19 cellular contexts compared by ENCODE assay signal in the genomic region with DNA sequence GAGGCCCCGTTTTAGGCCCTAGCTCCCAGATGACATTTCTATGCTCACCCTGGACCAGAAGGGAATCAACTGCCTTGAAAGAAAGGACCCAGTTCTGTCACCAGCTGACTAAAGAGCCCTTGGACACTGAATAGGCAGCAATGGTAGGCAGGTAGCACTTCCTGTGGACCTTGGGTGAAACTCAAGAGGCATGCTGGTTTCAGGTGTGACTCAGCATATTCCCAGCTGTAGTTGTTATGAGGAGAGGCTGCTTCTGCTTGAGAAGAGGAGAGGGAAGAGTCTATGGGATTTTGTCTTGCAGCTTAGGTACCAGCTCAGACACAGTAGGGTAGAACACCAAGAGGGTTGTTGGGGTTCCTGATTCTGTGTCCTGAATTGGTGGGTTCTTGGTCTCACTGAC. TPM values are rescaled to one million over a fixed set of nuclear protein-coding genes. Genes with fewer than 3 reads are reported as not detected.
A peak's percentile ranks its signal among the peaks of the same experiment; 100 is the strongest.
DNase-seq lines count a peak whose midpoint lies in the region; ATAC-seq, FAIRE-seq and TF ChIP-seq lines count a peak whose summit lies in the region.
"Had no signal": no experiment of that assay in that cellular context is flagged by ENCODE, and none has a peak within 500 bp of the region (broad histone marks: within the 10 kb centered on the region; RNA-seq: fewer than 3 reads in every experiment).

No MANE protein-coding gene starts in this region.

- H3K4me1 Mint-ChIP-seq in astrocyte (ENCODE audit: low read depth, unreplicated experiment) = no peaks in the 10 kb centered on the region
- H3K4me1 Mint-ChIP-seq: CD4-positive, CD25-positive, alpha-beta regulatory T cell had no signal

- WGBS in A549 (ENCODE audit: missing lambda C conversion rate) = 0% methylated on average over 1 of the region's 1 CpG
- WGBS in IMR-90 (ENCODE audit: extremely low coverage in 2 of 2, insufficient read length in 1 of 2), 2 experiments = no CpG with 5 or more reads among the region's 1 CpG

- peaks cover 15% of the 10 kb centered on the region for H3K9me3 Mint-ChIP-seq in astrocyte (ENCODE audit: unreplicated experiment)

- no peak overlapping the region for H2BK120ac ChIP-seq in IMR-90 (ENCODE audit: low read depth, low read length)

- no peaks in the 10 kb centered on the region for H3K9me3 ChIP-seq in A549
- peaks cover 3% of the 10 kb centered on the region; the same call in 1 of the 2 replicates for H3K9me3 ChIP-seq in IMR-90 (ENCODE audit: control insufficient read depth, insufficient read depth, low read length)
- no peaks in the 10 kb centered on the region for H3K9me3 ChIP-seq in astrocyte (ENCODE audit: insufficient read depth, low read depth, low read length)
- H3K9me3 ChIP-seq in keratinocyte (ENCODE audit: control insufficient read depth, low read depth, low read length) = no peaks in the 10 kb centered on the region
- H3K9me3 ChIP-seq: BE2C had no signal

- no peak overlapping the region for H2AK5ac ChIP-seq in IMR-90 (ENCODE audit: low read depth, low read length)

- H2AFZ ChIP-seq in IMR-90 (replicated peaks; ENCODE audit: low read length, poor library complexity) = no peak overlapping the region
- peak overlapping the region; percentile 1 for H2AFZ ChIP-seq in astrocyte (ENCODE audit: low read depth, low read length)
- peak overlapping the region; percentile 24 for H2AFZ ChIP-seq in keratinocyte (ENCODE audit: control insufficient read depth, low read length)

- no peaks in the 10 kb centered on the region for H3K79me2 ChIP-seq in astrocyte (ENCODE audit: insufficient read depth, low read length)
- no peaks in the 10 kb centered on the region for H3K79me2 ChIP-seq in keratinocyte (ENCODE audit: control insufficient read depth, insufficient read depth, low read length)

- no peak for TF ChIP-seq EP300 in A549 (IDR thresholded peaks at IDR 0.05)

- FAIRE-seq in A549 (lab: Jason Lieb, UNC) = no peak
- no peak for FAIRE-seq in astrocyte (lab: Jason Lieb, UNC)
- no peak for FAIRE-seq in keratinocyte (lab: Jason Lieb, UNC)
- FAIRE-seq in frontal cortex (lab: Jason Lieb, UNC) = no peak
- FAIRE-seq: H54 had no signal

- no peaks in the 10 kb centered on the region for H3K27me3 Mint-ChIP-seq in astrocyte (ENCODE audit: low read depth, unreplicated experiment)
- H3K27me3 Mint-ChIP-seq: CD4-positive, CD25-positive, alpha-beta regulatory T cell had no signal

- peak in 1 of 2 experiments; percentile 12 for DNase-seq in A549 (ENCODE audit: low read depth in 1 of 2, low spot score in 1 of 2)
- no peak for DNase-seq in IMR-90
- DNase-seq in astrocyte (ENCODE audit: low read depth) = no peak
- DNase-seq in keratinocyte (ENCODE audit: low read depth, low spot score) = no peak
- DNase-seq in frontal cortex (ENCODE audit: low spot score in 2 of 2) = no peak
- DNase-seq in NCI-H1048 (lab: John Stamatoyannopoulos, UW) = no peak
- no peak for DNase-seq in NCI-H1694 treated with DMSO at 0.1 percent for 48 hours (lab: John Stamatoyannopoulos, UW)
- DNase-seq: BE2C; Calu3; CD4-positive, CD25-positive, alpha-beta regulatory T cell; DMS79; Karpas-422; NCI-H187; NCI-H2107; NCI-H510A treated with DMSO at 0.1 percent for 48 hours had no signal

- H3K27ac Mint-ChIP-seq in astrocyte (ENCODE audit: unreplicated experiment) = no peak overlapping the region
- H3K27ac Mint-ChIP-seq: CD4-positive, CD25-positive, alpha-beta regulatory T cell had no signal

- no peak overlapping the region for H3K4ac ChIP-seq in IMR-90 (ENCODE audit: low read depth, low read length)

- dilution Hi-C loops in IMR-90 (cut with HindIII; ENCODE audit: low sequenced_read_pairs, unreplicated experiment) (no loop called here), keratinocyte (cut with MboI; ENCODE audit: extremely low pct_ligation_motif_present, low sequenced_read_pairs) (no loop called here)

- H3K4me3 ChIP-seq in A549 (no peak overlapping the region), IMR-90 (ENCODE audit: insufficient read depth, low read depth, low read length) (no peak overlapping the region), astrocyte (ENCODE audit: insufficient read depth, low read depth, low read length) (no peak overlapping the region), keratinocyte (ENCODE audit: control insufficient read depth in 2 of 3, extremely low read depth in 1 of 3, insufficient read depth in 2 of 3, low read depth in 1 of 3, low read length in 3 of 3) (no peak overlapping the region)

- H3K23ac ChIP-seq in IMR-90 (ENCODE audit: low read depth, low read length) = no peak overlapping the region

- no peak overlapping the region for H2BK15ac ChIP-seq in IMR-90 (ENCODE audit: low read depth, low read length)

- no peak for TF ChIP-seq CTCF in A549 (IDR thresholded peaks at IDR 0.05)
- no peak for TF ChIP-seq CTCF in IMR-90 (conservative IDR thresholded peaks at IDR 0.05; ENCODE audit: low read depth, low read length)
- no peak for TF ChIP-seq CTCF in astrocyte (IDR thresholded peaks at IDR 0.05; ENCODE audit: insufficient read depth, low read depth, low read length)
- TF ChIP-seq CTCF in keratinocyte (optimal IDR thresholded peaks at IDR 0.05 in 1 of 3, IDR thresholded peaks at IDR 0.05 in 1 of 3, conservative IDR thresholded peaks at IDR 0.05 in 1 of 3; ENCODE audit: extremely low read depth in 1 of 3, insufficient read depth in 2 of 3, low read length in 3 of 3) = no peak

- POLR2A ChIA-PET in A549 (lab: Yijun Ruan, JAX) = no interaction called here
- POLR2A ChIA-PET in IMR-90 (lab: Charles Lee; ENCODE audit: unreplicated experiment) = no interaction called here

- H3K4me2 ChIP-seq in A549 = no peak overlapping the region
- H3K4me2 ChIP-seq in IMR-90 (ENCODE audit: low read depth, low read length) = no peak overlapping the region
- H3K4me2 ChIP-seq in astrocyte (ENCODE audit: low read length) = no peak overlapping the region
- no peak overlapping the region for H3K4me2 ChIP-seq in keratinocyte (ENCODE audit: control insufficient read depth, extremely low read depth, insufficient read depth, low read depth, low read length)

- no peak overlapping the region for H4K91ac ChIP-seq in IMR-90 (ENCODE audit: insufficient read depth, low read depth, low read length)

- H3K56ac ChIP-seq in IMR-90 (ENCODE audit: extremely low read depth, insufficient read depth, low read length) = no peak overlapping the region

- no peak overlapping the region for H2BK20ac ChIP-seq in IMR-90 (ENCODE audit: low read depth, low read length)

- intact Hi-C loops in IMR-90 (cut with micrococcal nuclease) = no loop called here

- H4K20me1 ChIP-seq in IMR-90 (ENCODE audit: insufficient read depth, low read length) (no peaks in the 10 kb centered on the region), astrocyte (ENCODE audit: insufficient read depth, low read length) (no peaks in the 10 kb centered on the region), keratinocyte (ENCODE audit: control insufficient read depth, extremely low read depth, insufficient read depth, low read length) (no peaks in the 10 kb centered on the region)

- CTCF ChIA-PET in A549 (lab: Yijun Ruan, JAX) (interaction anchor here (0.7 kb wide), 1 partner anchor 40 kb away, joined by 3 read pairs; no protein-coding TSS in a partner anchor), IMR-90 (lab: Yijun Ruan, JAX) (no interaction called here)

- in situ Hi-C loops in IMR-90 (cut with MboI; ENCODE audit: low sequenced_read_pairs) = no loop called here

- H3K9me1 ChIP-seq in IMR-90 (ENCODE audit: insufficient read depth, low read length) (no peaks in the 10 kb centered on the region), keratinocyte (ENCODE audit: control insufficient read depth, extremely low read depth, insufficient read depth, low read length) (no peaks in the 10 kb centered on the region)

- no peaks in the 10 kb centered on the region for H3K4me1 ChIP-seq in A549
- H3K4me1 ChIP-seq in IMR-90 (ENCODE audit: control insufficient read depth, insufficient read depth, low read length) = no peaks in the 10 kb centered on the region
- no peaks in the 10 kb centered on the region for H3K4me1 ChIP-seq in astrocyte (ENCODE audit: insufficient read depth, low read length)
- no peaks in the 10 kb centered on the region for H3K4me1 ChIP-seq in keratinocyte (ENCODE audit: control insufficient read depth, extremely low read depth, insufficient read depth, low read length)
- H3K4me1 ChIP-seq: BE2C had no signal

- no TSS peak for BruUV-seq in IMR-90 (replicated peaks; lab: Mats Ljungman, UMichigan)

- H4K8ac ChIP-seq in IMR-90 (ENCODE audit: low read depth in 2 of 2, low read length in 2 of 2) = no peak overlapping the region

- no peak overlapping the region for H3K18ac ChIP-seq in IMR-90 (ENCODE audit: low read depth, low read length)

- no peak overlapping the region for H3K4me3 Mint-ChIP-seq in astrocyte (ENCODE audit: unreplicated experiment)
- H3K4me3 Mint-ChIP-seq: CD4-positive, CD25-positive, alpha-beta regulatory T cell had no signal

- no peak overlapping the region for H3K9ac ChIP-seq in IMR-90 (ENCODE audit: low read depth, low read length)
- H3K9ac ChIP-seq in astrocyte (ENCODE audit: low read length) = no peak overlapping the region
- no peak overlapping the region for H3K9ac ChIP-seq in keratinocyte (ENCODE audit: control insufficient read depth, extremely low read depth, insufficient read depth, low read length)

- no peaks in the 10 kb centered on the region for H3K27me3 ChIP-seq in IMR-90 (ENCODE audit: control insufficient read depth, insufficient read depth, low read length)
- peaks cover 7% of the 10 kb centered on the region for H3K27me3 ChIP-seq in astrocyte (ENCODE audit: insufficient read depth, low read length)
- no peaks in the 10 kb centered on the region for H3K27me3 ChIP-seq in keratinocyte (ENCODE audit: control insufficient read depth, extremely low read depth, insufficient read depth, low read length)
- H3K27me3 ChIP-seq: BE2C had no signal

- H3K27ac ChIP-seq in A549 (no peak overlapping the region), IMR-90 (ENCODE audit: insufficient read depth, low read length) (no peak overlapping the region), astrocyte (ENCODE audit: low read depth, low read length) (no peak overlapping the region), keratinocyte (ENCODE audit: control insufficient read depth, insufficient read depth, low read length) (no peak overlapping the region)

- H2BK5ac ChIP-seq in IMR-90 (ENCODE audit: low read depth, low read length, poor library complexity, severe bottlenecking) = no peak overlapping the region

- no peak overlapping the region for H2AK9ac ChIP-seq in IMR-90 (replicated peaks; ENCODE audit: low read depth, low read length, poor library complexity)

- no peaks in the 10 kb centered on the region for H3K79me1 ChIP-seq in IMR-90 (ENCODE audit: low read depth in 1 of 2, low read length in 2 of 2)

- H3K14ac ChIP-seq in IMR-90 (replicated peaks; ENCODE audit: low read depth, low read length) = no peak overlapping the region

- TF ChIP-seq RAD21 in A549 (conservative IDR thresholded peaks at IDR 0.05 in 1 of 2, IDR thresholded peaks at IDR 0.05 in 1 of 2) (no peak), IMR-90 (IDR thresholded peaks at IDR 0.05; ENCODE audit: low read length) (no peak)

- ATAC-seq in A549 (no peak), IMR-90 (ENCODE audit: low read depth) (no peak), HG02870 (IDR thresholded peaks at IDR 0.05; ENCODE audit: unreplicated experiment) (no peak)
- ATAC-seq: Panc1 had no signal

- H3K36me3 Mint-ChIP-seq in astrocyte (ENCODE audit: low read depth, unreplicated experiment) = no peaks in the 10 kb centered on the region
- H3K36me3 Mint-ChIP-seq: CD4-positive, CD25-positive, alpha-beta regulatory T cell had no signal

- no peak overlapping the region for H4K5ac ChIP-seq in IMR-90 (ENCODE audit: low read depth, low read length)

- TF ChIP-seq POLR2A in A549 (IDR thresholded peaks at IDR 0.05; ENCODE audit: low read length) = no peak
- no peak for TF ChIP-seq POLR2A in IMR-90 (IDR thresholded peaks at IDR 0.05; ENCODE audit: low read depth, low read length)

- H3K36me3 ChIP-seq in IMR-90 (ENCODE audit: control insufficient read depth, insufficient read depth, low read length) (no peaks in the 10 kb centered on the region), astrocyte (ENCODE audit: insufficient read depth, low read length) (no peaks in the 10 kb centered on the region), keratinocyte (ENCODE audit: control insufficient read depth in 2 of 2, extremely low read depth in 1 of 2, insufficient read depth in 2 of 2, low read length in 2 of 2) (no peaks in the 10 kb centered on the region)
- H3K36me3 ChIP-seq: BE2C had no signal

RNA-seq across cellular contexts. Expression of a gene that starts 37.9 kb away (rescaled TPM):
- polyA plus RNA-seq in A549 (2011; rRNA removed) = not detected in 2 replicates
- polyA plus RNA-seq in A549 (2012; cell fraction: cytosol; rRNA removed) = not detected in 2 replicates
- polyA plus RNA-seq in A549 (2012; cell fraction: nucleus; rRNA removed) = not detected in 2 replicates
- not detected in 3 replicates for polyA plus RNA-seq in A549 (2017; fragmentation: RNase III; extraction: RNeasy Plus Mini Kit Qiagen cat#74134 plus additional on column Dnase treatment)
- not detected in 2 replicates for polyA minus RNA-seq in A549 (2011; rRNA and poly(A)+ RNA removed)
- not detected in 2 replicates for total RNA-seq in IMR-90 (2012; rRNA removed)
- polyA plus RNA-seq in IMR-90 (2012; rRNA removed) = 0.02 TPM in 1 of 2 replicates, not detected in the other
- polyA plus RNA-seq in IMR-90 (2012; cell fraction: cytosol; rRNA removed) = not detected in 2 replicates
- polyA plus RNA-seq in IMR-90 (2012; cell fraction: nucleus; rRNA removed; ENCODE audit: low replicate concordance) = not detected in 2 replicates
- total RNA-seq in astrocyte = not detected in 2 replicates
- polyA plus RNA-seq in keratinocyte = not detected in 3 replicates
- polyA plus RNA-seq in keratinocyte (2011; ENCODE audit: low read depth) = not detected
- polyA plus RNA-seq in keratinocyte (2011; cell fraction: cytosol; rRNA removed) = not detected in 2 replicates
- polyA plus RNA-seq in keratinocyte (2011; cell fraction: nucleus; rRNA removed) = not detected in 2 replicates
- not detected in 2 replicates for polyA plus RNA-seq in keratinocyte (2012; ENCODE audit: low replicate concordance)
- not detected in 3 replicates for polyA minus RNA-seq in keratinocyte
- polyA minus RNA-seq in keratinocyte (2011; cell fraction: cytosol; rRNA and poly(A)+ RNA removed) = not detected
- polyA minus RNA-seq in keratinocyte (2011; cell fraction: nucleus; rRNA and poly(A)+ RNA removed) = not detected in 2 replicates
- total RNA-seq in frontal cortex = 13.0 TPM
- total RNA-seq: Calu3; CD4-positive, CD25-positive, alpha-beta regulatory T cell; SK-MEL-5 had no signal
- polyA plus RNA-seq: CD4-positive, CD25-positive, alpha-beta regulatory T cell had no signal

Comparison
In these comparisons a context has a peak if more than half of its experiments do, and no peak if none do; other contexts are left out.
1. RNA of a gene that starts 37.9 kb away (total RNA-seq): 13.0 TPM in frontal cortex (single experiment); not detected in astrocyte and not detected in IMR-90; every median in the first group is over 10 times any median in the second.